1 cellular context compared by ENCODE assay signal in the genomic region with DNA sequence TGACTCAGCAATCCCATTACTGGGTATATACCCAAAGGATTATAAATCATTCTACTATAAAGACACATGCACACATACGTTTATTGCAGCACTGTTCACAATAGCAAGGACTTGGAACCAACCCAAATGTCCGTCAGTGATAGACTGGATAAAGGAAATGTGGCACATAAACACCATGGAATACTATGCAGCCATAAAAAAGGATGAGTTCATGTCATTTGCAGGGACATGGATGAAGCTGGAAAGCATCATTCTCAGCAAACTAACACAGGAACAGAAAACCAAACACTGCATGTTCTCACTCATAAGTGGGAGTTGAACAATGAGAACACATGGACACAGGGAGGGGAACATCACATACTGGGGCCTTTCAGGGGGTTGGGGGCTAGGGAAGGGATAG. TPM values are rescaled to one million over a fixed set of nuclear protein-coding genes. Genes with fewer than 3 reads are reported as not detected.
"Had no signal": no experiment of that assay in that cellular context is flagged by ENCODE, and none has a peak within 500 bp of the region (broad histone marks: within the 10 kb centered on the region; RNA-seq: fewer than 3 reads in every experiment).

No MANE protein-coding gene starts in this region.

RNA-seq across cellular contexts. Expression of a gene that starts 43.2 kb away (rescaled TPM):
- polyA plus RNA-seq: naive thymus-derived CD4-positive, alpha-beta T cell had no signal
